In genomic region chr7:112745635-112746034, GRCh38 we compare ENCODE assay signal across 25 cellular contexts.
"Had no signal": no experiment of that assay in that cellular context is flagged by ENCODE, and none has a peak within 500 bp of the region (broad histone marks: within the 10 kb centered on the region; RNA-seq: fewer than 3 reads in every experiment).

No MANE protein-coding gene starts in this region.

- H3K4me1 Mint-ChIP-seq: naive B cell; natural killer cell; nephron progenitor cell; stimulated activated naive B cell treated with anti-CD40 and anti-IgM and Interleukin-4, amounts not matched to agents 10 μg/mL and 1 μg/mL and 100 μg/mL, for 72 hours had no signal

- DNase-seq: hippocampal formation; kidney glomerular epithelial cell; left colon; left lung; lower lobe of right lung; mammary epithelial cell; mesenchymal stem cell; naive B cell; natural killer cell; nephron progenitor cell; ovary; right lobe of liver; stimulated activated CD4-positive, alpha-beta T cell treated with anti-CD3 and anti-CD28 coated beads, Interleukin-12 subunit alpha, Interleukin-12 subunit beta, amount 100 ng/mL, for 4 hours; stimulated activated CD4-positive, alpha-beta T cell treated with anti-CD3 and anti-CD28 coated beads, Interleukin-15, amount 100 ng/mL, for 24 hours; stimulated activated CD4-positive, alpha-beta T cell treated with anti-CD3 and anti-CD28 coated beads, Interleukin-2, amount 100 ng/mL, for 24 hours; stimulated activated CD4-positive, alpha-beta T cell treated with anti-CD3 and anti-CD28 coated beads, Interleukin-4, amount 100 ng/mL, for 1 hour; stimulated activated naive B cell treated with anti-CD40 and anti-IgM and Interleukin-4, amounts not matched to agents 10 μg/mL and 1 μg/mL and 100 μg/mL, for 72 hours; substantia nigra; uterus had no signal

- H3K27me3 ChIP-seq: left lung, ovary, right atrium auricular region, right lobe of liver, tibial nerve, uterus had no signal

- H3K36me3 ChIP-seq: left lung, lower lobe of right lung, ovary, right atrium auricular region, right lobe of liver, tibial nerve, uterus had no signal

- H3K9me3 ChIP-seq: left lung, lower lobe of right lung, ovary, right atrium auricular region, right lobe of liver, uterus had no signal

- H3K27ac ChIP-seq: left lung, lower lobe of right lung, ovary, right atrium auricular region, right lobe of liver, skin epidermis, tibial nerve, uterus had no signal

- H3K27me3 Mint-ChIP-seq: progenitor cell of endocrine pancreas; stimulated activated naive CD8-positive, alpha-beta T cell treated with anti-CD3 and anti-CD28 coated beads, Interleukin-15, Interleukin-2, amounts not matched to agents 100 ng/mL and 50 ng/mL, for 24 hours; type B pancreatic cell had no signal

- H3K9me3 Mint-ChIP-seq: natural killer cell; nephron progenitor cell; stimulated activated naive CD8-positive, alpha-beta T cell treated with anti-CD3 and anti-CD28 coated beads, Interleukin-15, Interleukin-2, amounts not matched to agents 100 ng/mL and 50 ng/mL, for 24 hours; type B pancreatic cell had no signal

- H3K4me3 Mint-ChIP-seq: natural killer cell; nephron progenitor cell; stimulated activated naive B cell treated with anti-CD40 and anti-IgM and Interleukin-4, amounts not matched to agents 10 μg/mL and 1 μg/mL and 100 μg/mL, for 72 hours; stimulated activated naive CD8-positive, alpha-beta T cell treated with anti-CD3 and anti-CD28 coated beads, Interleukin-15, Interleukin-2, amounts not matched to agents 100 ng/mL and 50 ng/mL, for 24 hours had no signal

- H3K27ac Mint-ChIP-seq: naive B cell; natural killer cell; nephron progenitor cell; progenitor cell of endocrine pancreas; stimulated activated naive B cell treated with anti-CD40 and anti-IgM and Interleukin-4, amounts not matched to agents 10 μg/mL and 1 μg/mL and 100 μg/mL, for 72 hours; stimulated activated naive CD8-positive, alpha-beta T cell treated with anti-CD3 and anti-CD28 coated beads, Interleukin-15, Interleukin-2, amounts not matched to agents 100 ng/mL and 50 ng/mL, for 24 hours; type B pancreatic cell had no signal

- H3K4me3 ChIP-seq: left lung, lower lobe of right lung, ovary, right atrium auricular region, right lobe of liver, skin epidermis, tibial nerve, uterus had no signal

- ATAC-seq: left colon, left lung, lower lobe of right lung, natural killer cell, right lobe of liver had no signal
